Comparison of ENCODE assay signal across 8 cellular contexts in genomic region chr6:21595951-21596378, GRCh38. TPM values are rescaled to one million over a fixed set of nuclear protein-coding genes. Genes with fewer than 3 reads are reported as not detected.
DNase-seq lines count a peak whose midpoint lies in the region; ATAC-seq, FAIRE-seq and TF ChIP-seq lines count a peak whose summit lies in the region.

No MANE protein-coding gene starts in this region.

- H3K27me3 ChIP-seq in RWPE2 (ENCODE audit: insufficient read depth, poor library complexity, severe bottlenecking) (no peaks in the 10 kb centered on the region), psoas muscle (ENCODE audit: insufficient read depth in 3 of 3, low read length in 2 of 3) (no peaks in the 10 kb centered on the region)

- no peak for DNase-seq in T-helper 2 cell treated with Interferon-gamma antibody and Interleukin-4, amounts not matched to agents 5 μg/mL and 100 μg/mL, for 36 hours (ENCODE audit: low spot score)
- DNase-seq in T-helper 2 cell, result no peak
- DNase-seq in RWPE2 (ENCODE audit: low spot score), result no peak
- no peak for DNase-seq in fibroblast of mammary gland (ENCODE audit: low read depth)
- peak in 1 of 2 donors; percentile 28 for DNase-seq in psoas muscle
- DNase-seq in GM12891 (ENCODE audit: insufficient read length, low spot score), result no peak
- DNase-seq in NCI-H2107 treated with DMSO at 0.1 percent for 48 hours (lab: John Stamatoyannopoulos, UW; ENCODE audit: unreplicated experiment), result no peak

- no peak for TF ChIP-seq POLR2A in GM12891 (IDR thresholded peaks at IDR 0.05; ENCODE audit: low read depth, low read length)

- peak overlapping the region; percentile 79 for H3K27ac ChIP-seq in RWPE2 (ENCODE audit: poor library complexity, severe bottlenecking)
- peak overlapping the region; percentile 84 for H3K27ac ChIP-seq in psoas muscle

- no peaks in the 10 kb centered on the region for H3K9me3 Mint-ChIP-seq in T-helper 2 cell treated with Interferon-gamma antibody and Interleukin-4, amounts not matched to agents 5 μg/mL and 100 μg/mL, for 36 hours

- H3K27ac Mint-ChIP-seq in T-helper 2 cell treated with Interferon-gamma antibody and Interleukin-4, amounts not matched to agents 5 μg/mL and 100 μg/mL, for 36 hours, result peak overlapping the region; percentile 95

- intact Hi-C loops in psoas muscle (cut with DNase I), result loop anchor here in 1 of 2 donors (2.0 to 5.0 kb wide), 2 partner anchors 551 to 1143 kb away; no protein-coding TSS in a partner anchor

- ATAC-seq in RWPE2 (ENCODE audit: low read depth), result no peak
- ATAC-seq in psoas muscle, result no peak
- ATAC-seq in HG02973 (IDR thresholded peaks at IDR 0.05; ENCODE audit: unreplicated experiment), result no peak

- no peaks in the 10 kb centered on the region for H3K9me3 ChIP-seq in RWPE2 (ENCODE audit: severe bottlenecking)
- no peaks in the 10 kb centered on the region for H3K9me3 ChIP-seq in psoas muscle

- peak overlapping the region; percentile 95 for H3K4me3 Mint-ChIP-seq in T-helper 2 cell treated with Interferon-gamma antibody and Interleukin-4, amounts not matched to agents 5 μg/mL and 100 μg/mL, for 36 hours

- no peak for FAIRE-seq in GM12891 (lab: Jason Lieb, UNC)

- H3K36me3 ChIP-seq in RWPE2 (ENCODE audit: low read depth) (peaks cover 25% of the 10 kb centered on the region), psoas muscle (ENCODE audit: insufficient read depth in 1 of 2, low read depth in 1 of 2) (no peaks in the 10 kb centered on the region)

- H3K27me3 Mint-ChIP-seq in T-helper 2 cell treated with Interferon-gamma antibody and Interleukin-4, amounts not matched to agents 5 μg/mL and 100 μg/mL, for 36 hours (ENCODE audit: low read depth), result peaks cover 53% of the 10 kb centered on the region

- 0 to 1% (median 1%) methylated on average over 28 of the region's 28 CpGs for WGBS in psoas muscle, 3 donors

- peak overlapping the region; percentile 97 for H3K4me3 ChIP-seq in RWPE2 (ENCODE audit: severe bottlenecking)
- H3K4me3 ChIP-seq in fibroblast of mammary gland (ENCODE audit: control insufficient read depth, low read depth, low read length), result peak overlapping the region; percentile 68
- H3K4me3 ChIP-seq in psoas muscle, result peak overlapping the region; percentile 88

- TF ChIP-seq CTCF in RWPE2 (IDR thresholded peaks at IDR 0.05; ENCODE audit: poor library complexity, severe bottlenecking), result no peak
- no peak for TF ChIP-seq CTCF in fibroblast of mammary gland (conservative IDR thresholded peaks at IDR 0.05; ENCODE audit: control insufficient read depth, insufficient read depth, low read depth, low read length)
- TF ChIP-seq CTCF in psoas muscle (IDR thresholded peaks at IDR 0.05), result no peak

- peaks cover 20% of the 10 kb centered on the region for H3K4me1 ChIP-seq in RWPE2 (ENCODE audit: insufficient read depth, poor library complexity, severe bottlenecking)
- peaks cover 13% of the 10 kb centered on the region for H3K4me1 ChIP-seq in psoas muscle

- peaks cover 9% of the 10 kb centered on the region for H3K36me3 Mint-ChIP-seq in T-helper 2 cell treated with Interferon-gamma antibody and Interleukin-4, amounts not matched to agents 5 μg/mL and 100 μg/mL, for 36 hours (ENCODE audit: low read depth)

- H3K4me1 Mint-ChIP-seq in T-helper 2 cell treated with Interferon-gamma antibody and Interleukin-4, amounts not matched to agents 5 μg/mL and 100 μg/mL, for 36 hours (ENCODE audit: low read depth), result peaks cover 32% of the 10 kb centered on the region

TF ChIP-seq in GM12891, 5 proteins besides CTCF, POLR2A, EP300 and RAD21:
- TF ChIP-seq TAF1 (IDR thresholded peaks at IDR 0.05; ENCODE audit: low read depth, low read length) (no peak), POU2F2 (IDR thresholded peaks at IDR 0.05; ENCODE audit: low read depth, low read length) (no peak; the same call in 1 of the 2 replicates), SPI1 (IDR thresholded peaks at IDR 0.05; ENCODE audit: low read depth, low read length) (no peak), PAX5 (IDR thresholded peaks at IDR 0.05; ENCODE audit: insufficient read depth, low read length, severe bottlenecking) (no peak)

RNA-seq across cellular contexts. Expression of gene SOX4, which starts 2.4 kb away (rescaled TPM):
- total RNA-seq in psoas muscle, result 1 to 10 TPM; 1.9 to 6.9 (median 2.3) TPM
- polyA plus RNA-seq in psoas muscle, result 1 to 10 TPM in 1 of 3 donors, under 1 TPM in 2; 0.49 to 1.0 (median 1.00) TPM
- 19.5 TPM for polyA plus RNA-seq in GM12891 (2012; ENCODE audit: low read depth, missing spikeins)
